In genomic region chr3:126961191-126961790, GRCh38 we compare ENCODE assay signal across 9 cellular contexts. TPM values are rescaled to one million over a fixed set of nuclear protein-coding genes. Genes with fewer than 3 reads are reported as not detected.
DNase-seq lines count a peak whose midpoint lies in the region; ATAC-seq, FAIRE-seq and TF ChIP-seq lines count a peak whose summit lies in the region.
"Had no signal": no experiment of that assay in that cellular context is flagged by ENCODE, and none has a peak within 500 bp of the region (broad histone marks: within the 10 kb centered on the region; RNA-seq: fewer than 3 reads in every experiment).

No MANE protein-coding gene starts in this region.

- intact Hi-C loops in left lung (cut with DNase I), result no loop called here

- no peaks in the 10 kb centered on the region for H3K9me3 ChIP-seq in left lung

- no peak for TF ChIP-seq POLR2A in H54 (IDR thresholded peaks at IDR 0.05; ENCODE audit: low read depth, low read length)

- no peaks in the 10 kb centered on the region for H3K27me3 ChIP-seq in left lung

- H3K4me3 ChIP-seq in AG10803 (ENCODE audit: low read length) (no peak overlapping the region), left lung (no peak overlapping the region)

- ATAC-seq in left lung, result peak; percentile 92
- ATAC-seq in GM21526 (IDR thresholded peaks at IDR 0.05; ENCODE audit: low FRiP score, unreplicated experiment), result no peak

- no peak for TF ChIP-seq CTCF in AG10803 (conservative IDR thresholded peaks at IDR 0.05; ENCODE audit: low read length)
- no peak for TF ChIP-seq CTCF in left lung (IDR thresholded peaks at IDR 0.05)

- peak; percentile 6 for FAIRE-seq in H54 (lab: Jason Lieb, UNC)

- DNase-seq in AG10803 (ENCODE audit: low read depth) (peak; percentile 87), H54 (ENCODE audit: insufficient read length, low spot score) (peak; percentile 70), left lung (peak; percentile 76 to 80), AML-193 (lab: John Stamatoyannopoulos, UW) (no peak)
- DNase-seq in effector CD4-positive, alpha-beta T cell, result no peak
- DNase-seq in stimulated activated naive CD4-positive, alpha-beta T cell (lab: John Stamatoyannopoulos, UW), result no peak
- DNase-seq: NCI-H774 had no signal

- H3K27ac ChIP-seq in angular gyrus (ENCODE audit: low read depth, low read length) (peak overlapping the region; percentile 8), left lung (no peak overlapping the region)

- no peaks in the 10 kb centered on the region for H3K36me3 ChIP-seq in left lung

- H3K4me1 ChIP-seq in left lung, result peaks cover 7 to 15% of the 10 kb centered on the region in 2 donors

RNA-seq across cellular contexts. Expression of gene PLXNA1, which starts 21.6 kb away (rescaled TPM):
- total RNA-seq in left lung, result 10 to 100 TPM; 48.8 to 64.6 TPM

Comparison
In these comparisons a context has a peak if more than half of its experiments do, and no peak if none do; other contexts are left out.
1. DNase-seq: peak in AG10803 (single experiment), H54 (single experiment) and left lung (2 of 2); none in effector CD4-positive, alpha-beta T cell (single experiment), stimulated activated naive CD4-positive, alpha-beta T cell (0 of 6) and AML-193 (0 of 2).